8 cellular contexts compared by ENCODE assay signal in genomic region chr12:113184098-113184899, GRCh38. TPM values are rescaled to one million over a fixed set of nuclear protein-coding genes. Genes with fewer than 3 reads are reported as not detected.
A peak's percentile ranks its signal among the peaks of the same experiment; 100 is the strongest.
DNase-seq lines count a peak whose midpoint lies in the region; ATAC-seq and TF ChIP-seq lines count a peak whose summit lies in the region.

No MANE protein-coding gene starts in this region.

- peaks cover 26% of the 10 kb centered on the region for H3K4me1 Mint-ChIP-seq in chondrocyte (ENCODE audit: low read depth)
- H3K4me1 Mint-ChIP-seq in mesothelial cell of epicardium, result peaks cover 14% of the 10 kb centered on the region

- H3K9me3 Mint-ChIP-seq in chondrocyte (ENCODE audit: low read depth) (no peaks in the 10 kb centered on the region), mesothelial cell of epicardium (no peaks in the 10 kb centered on the region)

- H3K27me3 Mint-ChIP-seq in chondrocyte (ENCODE audit: low read depth) (no peaks in the 10 kb centered on the region), mesothelial cell of epicardium (ENCODE audit: low read depth) (no peaks in the 10 kb centered on the region)

- peak overlapping the region; percentile 88 for H3K4me3 ChIP-seq in LNCaP clone FGC (ENCODE audit: low read depth, low read length)

- ATAC-seq in GM18499 (IDR thresholded peaks at IDR 0.05; ENCODE audit: insufficient read depth, unreplicated experiment) (peak; percentile 27), GM21786 (IDR thresholded peaks at IDR 0.05; ENCODE audit: unreplicated experiment) (peak; percentile 37)

- peak overlapping the region; percentile 95 for H3K27ac Mint-ChIP-seq in chondrocyte (ENCODE audit: unreplicated experiment)
- H3K27ac Mint-ChIP-seq in mesothelial cell of epicardium, result peak overlapping the region; percentile 88

- DNase-seq in LNCaP clone FGC (ENCODE audit: low read depth), result no peak
- DNase-seq in chondrocyte (ENCODE audit: low spot score), result no peak
- no peak for DNase-seq in mesothelial cell of epicardium (ENCODE audit: low spot score in 2 of 2, unreplicated experiment in 2 of 2)
- DNase-seq in C1 segment of cervical spinal cord (lab: John Stamatoyannopoulos, UW), result no peak
- DNase-seq in NCI-H1092 treated with DMSO at 0.1 percent for 48 hours (lab: John Stamatoyannopoulos, UW), result no peak
- no peak for DNase-seq in activated gamma-delta T cell (lab: John Stamatoyannopoulos, UW)

- H3K36me3 Mint-ChIP-seq in chondrocyte (ENCODE audit: low read depth) (peaks cover 11% of the 10 kb centered on the region), mesothelial cell of epicardium (peaks cover 29% of the 10 kb centered on the region)

- TF ChIP-seq CTCF in LNCaP clone FGC (IDR thresholded peaks at IDR 0.05; ENCODE audit: control insufficient read depth, extremely low read depth, insufficient read depth), result no peak
- TF ChIP-seq CTCF in chondrocyte (IDR thresholded peaks at IDR 0.05), result no peak
- TF ChIP-seq CTCF in mesothelial cell of epicardium (IDR thresholded peaks at IDR 0.05; ENCODE audit: unreplicated experiment), result no peak

- peak overlapping the region; percentile 90 for H3K4me3 Mint-ChIP-seq in chondrocyte (ENCODE audit: unreplicated experiment)
- H3K4me3 Mint-ChIP-seq in mesothelial cell of epicardium, result peak overlapping the region; percentile 90

RNA-seq across cellular contexts. Expression of gene DDX54, which starts 1.0 kb away (rescaled TPM):
- total RNA-seq in chondrocyte, result 44.2 to 52.7 TPM (median 44.6 TPM) in 3 replicates
- total RNA-seq in mesothelial cell of epicardium, result 66.7 to 74.5 TPM (median 69.0 TPM) in 3 replicates

RNA-seq across cellular contexts. Expression of gene RITA1, which starts 1.2 kb away (rescaled TPM):
- total RNA-seq in chondrocyte, result 15.5 to 20.2 TPM (median 16.7 TPM) in 3 replicates
- 15.2 to 15.4 TPM (median 15.3 TPM) in 3 replicates for total RNA-seq in mesothelial cell of epicardium

RNA-seq across cellular contexts. Expression of gene CFAP73, which starts 34.8 kb away (rescaled TPM):
- total RNA-seq in chondrocyte (not detected in 3 replicates), mesothelial cell of epicardium (not detected in 3 replicates)

RNA-seq across cellular contexts. Expression of gene TPCN1, which starts 37.0 kb away (rescaled TPM):
- 35.9 to 40.0 TPM (median 37.7 TPM) in 3 replicates for total RNA-seq in chondrocyte
- 40.0 to 46.0 TPM (median 42.7 TPM) in 3 replicates for total RNA-seq in mesothelial cell of epicardium

RNA-seq across cellular contexts. Expression of gene RASAL1, which starts 48.7 kb away (rescaled TPM):
- total RNA-seq in chondrocyte (not detected in 3 replicates), mesothelial cell of epicardium (0.61 to 1.2 TPM (median 0.65 TPM) in 3 replicates)
